Comparison of ENCODE assay signal across 20 cellular contexts in the genomic region with DNA sequence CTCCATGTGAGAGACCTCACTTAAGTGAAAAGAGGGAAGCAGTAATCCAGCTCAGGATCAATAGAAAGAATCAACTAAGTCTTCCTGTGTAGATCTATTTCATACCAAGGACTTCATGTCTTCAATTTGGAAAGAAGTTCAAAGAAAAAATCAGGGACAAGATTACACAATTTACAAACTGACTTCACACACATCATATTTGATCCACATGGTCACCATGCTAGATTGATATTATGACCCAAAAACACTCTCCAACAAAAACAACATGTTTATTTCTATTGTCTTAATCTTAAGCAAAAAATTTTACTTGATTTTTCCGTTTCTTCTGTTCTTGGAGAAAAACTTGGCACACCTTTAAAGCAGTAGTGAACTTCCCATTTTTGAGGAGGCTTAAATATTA.
DNase-seq lines count a peak whose midpoint lies in the region; ATAC-seq, FAIRE-seq and TF ChIP-seq lines count a peak whose summit lies in the region.
"Had no signal": no experiment of that assay in that cellular context is flagged by ENCODE, and none has a peak within 500 bp of the region (broad histone marks: within the 10 kb centered on the region; RNA-seq: fewer than 3 reads in every experiment).

No MANE protein-coding gene starts in this region.

- TF ChIP-seq CTCF in astrocyte (IDR thresholded peaks at IDR 0.05; ENCODE audit: insufficient read depth, low read depth, low read length) (no peak), fibroblast of mammary gland (conservative IDR thresholded peaks at IDR 0.05; ENCODE audit: control insufficient read depth, insufficient read depth, low read depth, low read length) (no peak), osteoblast (IDR thresholded peaks at IDR 0.05; ENCODE audit: extremely low read depth, low read depth, low read length) (no peak), lower leg skin (IDR thresholded peaks at IDR 0.05) (no peak)

- H3K4me3 ChIP-seq in astrocyte (ENCODE audit: insufficient read depth, low read depth, low read length) = no peak overlapping the region
- no peak overlapping the region for H3K4me3 ChIP-seq in fibroblast of mammary gland (ENCODE audit: control insufficient read depth, low read depth, low read length)
- H3K4me3 ChIP-seq in osteoblast (ENCODE audit: insufficient read depth, low read length) = no peak overlapping the region
- H3K4me3 ChIP-seq in lower leg skin (ENCODE audit: low read depth, poor library complexity, severe bottlenecking) = no peak overlapping the region
- H3K4me3 ChIP-seq: K562, PC-9 had no signal

- ATAC-seq in GM21737 (IDR thresholded peaks at IDR 0.05; ENCODE audit: unreplicated experiment) = no peak
- no peak for ATAC-seq in GM18517 (IDR thresholded peaks at IDR 0.05; ENCODE audit: unreplicated experiment)
- ATAC-seq: HCT116, K562 had no signal

- H3K4me1 Mint-ChIP-seq in astrocyte (ENCODE audit: low read depth, unreplicated experiment) = peaks cover 8% of the 10 kb centered on the region
- H3K4me1 Mint-ChIP-seq: B cell; CD4-positive, CD25-positive, alpha-beta regulatory T cell had no signal

- H3K36me3 Mint-ChIP-seq in astrocyte (ENCODE audit: low read depth, unreplicated experiment) = no peaks in the 10 kb centered on the region
- H3K36me3 Mint-ChIP-seq: CD4-positive, CD25-positive, alpha-beta regulatory T cell had no signal

- H3K79me2 ChIP-seq in astrocyte (ENCODE audit: insufficient read depth, low read length) (no peaks in the 10 kb centered on the region), osteoblast (ENCODE audit: insufficient read depth, low read length) (no peaks in the 10 kb centered on the region)

- H3K4me2 ChIP-seq in astrocyte (ENCODE audit: low read length) (peak overlapping the region; percentile 44), osteoblast (ENCODE audit: insufficient read depth, low read length) (peak overlapping the region; percentile 6)
- H3K4me2 ChIP-seq: PC-9 had no signal

- no peak overlapping the region for H3K9ac ChIP-seq in astrocyte (ENCODE audit: low read length)

- peaks cover 6% of the 10 kb centered on the region for H3K9me3 Mint-ChIP-seq in astrocyte (ENCODE audit: unreplicated experiment)

- H3K9me3 ChIP-seq in astrocyte (ENCODE audit: insufficient read depth, low read depth, low read length) = no peaks in the 10 kb centered on the region
- H3K9me3 ChIP-seq in osteoblast (ENCODE audit: low read depth, low read length) = no peaks in the 10 kb centered on the region

- H3K27me3 ChIP-seq in astrocyte (ENCODE audit: insufficient read depth, low read length) = no peaks in the 10 kb centered on the region
- H3K27me3 ChIP-seq in osteoblast (ENCODE audit: insufficient read depth, low read length) = no peaks in the 10 kb centered on the region

- H2AFZ ChIP-seq in astrocyte (ENCODE audit: low read depth, low read length) (peak overlapping the region; percentile 33), osteoblast (ENCODE audit: low read length) (no peak overlapping the region)
- H2AFZ ChIP-seq: PC-9 had no signal

- WGBS in lower leg skin, 2 donors = 57 to 72% methylated on average over 1 of the region's 1 CpG

- no peaks in the 10 kb centered on the region for H4K20me1 ChIP-seq in astrocyte (ENCODE audit: insufficient read depth, low read length)
- H4K20me1 ChIP-seq in osteoblast (ENCODE audit: insufficient read depth, low read length) = no peaks in the 10 kb centered on the region

- intact Hi-C loops in lower leg skin (cut with DNase I; ENCODE audit: low total_unique reads) = no loop called here

- peak overlapping the region; percentile 37 for H3K27ac Mint-ChIP-seq in astrocyte (ENCODE audit: unreplicated experiment)
- H3K27ac Mint-ChIP-seq: B cell; CD4-positive, CD25-positive, alpha-beta regulatory T cell had no signal

- H3K27ac ChIP-seq in astrocyte (ENCODE audit: low read depth, low read length) (peak overlapping the region; percentile 39), osteoblast (ENCODE audit: low read depth, low read length) (no peak overlapping the region)
- H3K27ac ChIP-seq: HL-60, PC-9 had no signal

- H3K4me3 Mint-ChIP-seq in astrocyte (ENCODE audit: unreplicated experiment) = no peak overlapping the region
- H3K4me3 Mint-ChIP-seq: B cell; CD4-positive, CD25-positive, alpha-beta regulatory T cell had no signal

- no peak for DNase-seq in H54 (ENCODE audit: insufficient read length, low spot score)
- no peak for DNase-seq in astrocyte (ENCODE audit: low read depth)
- DNase-seq in fibroblast of mammary gland (ENCODE audit: low read depth) = peak; percentile 23
- no peak for DNase-seq in osteoblast (ENCODE audit: insufficient read length, low spot score, missing footprints)
- no peak for DNase-seq in stimulated activated CD4-positive, alpha-beta T cell treated with anti-CD3 and anti-CD28 coated beads, Interleukin-2, amount 100 ng/mL, for 24 hours
- no peak for DNase-seq in lower leg skin (ENCODE audit: low spot score in 2 of 2)
- DNase-seq: Calu3; CD4-positive, CD25-positive, alpha-beta regulatory T cell; DMS53; NCI-H146; NCI-H2081; NCI-H510A treated with DMSO at 0.1 percent for 48 hours; NCI-H82; PC-9 had no signal

- H3K27me3 Mint-ChIP-seq in astrocyte (ENCODE audit: low read depth, unreplicated experiment) = no peaks in the 10 kb centered on the region

- TF ChIP-seq POLR2A in H54 (IDR thresholded peaks at IDR 0.05; ENCODE audit: low read depth, low read length) (no peak), lower leg skin (IDR thresholded peaks at IDR 0.05) (no peak)

- H3K4me1 ChIP-seq in astrocyte (ENCODE audit: insufficient read depth, low read length) = peaks cover 12% of the 10 kb centered on the region
- peaks cover 12% of the 10 kb centered on the region for H3K4me1 ChIP-seq in osteoblast (ENCODE audit: insufficient read depth, low read length)

- peak; percentile 36 for FAIRE-seq in H54 (lab: Jason Lieb, UNC)
- no peak for FAIRE-seq in astrocyte (lab: Jason Lieb, UNC)
- FAIRE-seq: K562 had no signal

- H3K36me3 ChIP-seq in astrocyte (ENCODE audit: insufficient read depth, low read length) (no peaks in the 10 kb centered on the region), osteoblast (ENCODE audit: insufficient read depth, low read length) (no peaks in the 10 kb centered on the region)
